Comparison of ENCODE assay signal across 15 cellular contexts in the genomic region with DNA sequence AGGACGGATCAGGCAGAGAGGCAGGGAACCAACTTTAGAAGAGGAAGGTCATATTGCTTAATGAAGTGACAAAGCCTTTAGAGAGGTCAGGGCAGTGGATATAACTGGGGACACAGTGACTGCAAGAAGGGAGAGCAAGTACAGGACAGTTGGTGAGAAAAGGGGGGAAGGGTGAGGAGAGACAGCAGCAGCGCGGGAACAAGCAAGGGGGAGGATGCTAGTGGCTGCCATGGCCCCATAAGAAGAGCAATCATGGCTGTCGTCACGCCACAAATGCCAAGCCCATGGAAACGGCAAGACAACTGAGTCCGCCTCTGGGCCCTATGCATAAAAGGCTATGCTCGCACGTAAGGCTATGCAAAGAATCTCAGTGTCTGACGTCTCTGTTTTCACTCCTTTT. TPM values are rescaled to one million over a fixed set of nuclear protein-coding genes. Genes with fewer than 3 reads are reported as not detected.
A peak's percentile ranks its signal among the peaks of the same experiment; 100 is the strongest.
DNase-seq lines count a peak whose midpoint lies in the region; ATAC-seq, FAIRE-seq and TF ChIP-seq lines count a peak whose summit lies in the region.
"Had no signal": no experiment of that assay in that cellular context is flagged by ENCODE, and none has a peak within 500 bp of the region (broad histone marks: within the 10 kb centered on the region; RNA-seq: fewer than 3 reads in every experiment).

No MANE protein-coding gene starts in this region.

- ATAC-seq in K562: no peak
- ATAC-seq: A549 had no signal

- no peak overlapping the region for H3K27ac ChIP-seq in BLaER1 treated with 17β-estradiol and CSF1 and Interleukin-3, amounts not matched to agents 10 nM and 100 nM
- H3K27ac ChIP-seq in K562 (ENCODE audit: extremely low read depth, low read depth, low read length): no peak overlapping the region
- H3K27ac ChIP-seq in mesendoderm (ENCODE audit: low read depth, low read length): no peak overlapping the region
- no peak overlapping the region for H3K27ac ChIP-seq in sigmoid colon
- H3K27ac ChIP-seq: A549 had no signal

- H2AK5ac ChIP-seq in mesendoderm (ENCODE audit: low read length): no peak overlapping the region

- no peak overlapping the region for H3K56ac ChIP-seq in mesendoderm (ENCODE audit: low read length)

- no peaks in the 10 kb centered on the region for H3K9me1 ChIP-seq in K562 (ENCODE audit: control insufficient read depth, insufficient read depth, low read length)

- no peak overlapping the region for H3K23ac ChIP-seq in mesendoderm (ENCODE audit: low read length)

- no peak overlapping the region for H2AFZ ChIP-seq in K562 (ENCODE audit: low read depth, low read length)

- BruUV-seq in K562 (replicated peaks; lab: Mats Ljungman, UMichigan): no TSS peak

- POLR2A ChIA-PET in K562 (lab: Yijun Ruan, JAX): interaction anchor here (0.6 to 5.3 kb wide), 4 partner anchors 8 to 273 kb away, joined by 3 to 32 read pairs (median 4); partner anchors contain the start of gene AP4M1

- CTCF ChIA-PET in K562 (lab: Yijun Ruan, JAX; ENCODE audit: low intra/inter-chr PET ratio): no interaction called here

- no peak overlapping the region for H2BK120ac ChIP-seq in mesendoderm (ENCODE audit: low read depth, low read length)

- no peak overlapping the region for H2BK15ac ChIP-seq in mesendoderm (replicated peaks; ENCODE audit: low read depth)

- no peak for TF ChIP-seq RAD21 in K562 (CRISPR knock-in tag; conservative IDR thresholded peaks at IDR 0.05 in 1 of 2, IDR thresholded peaks at IDR 0.05 in 1 of 2)

- TF ChIP-seq EP300 in K562 (IDR thresholded peaks at IDR 0.05; ENCODE audit: low read length): no peak
- TF ChIP-seq EP300 in sigmoid colon (IDR thresholded peaks at IDR 0.05): no peak

- no peak overlapping the region for H3K18ac ChIP-seq in mesendoderm (ENCODE audit: low read length)

- FAIRE-seq in K562 (lab: Jason Lieb, UNC): no peak
- FAIRE-seq: A549, GM19239, HTR-8/SVneo had no signal

- no peak overlapping the region for H3K4me2 ChIP-seq in BLaER1 treated with 17β-estradiol and CSF1 and Interleukin-3, amounts not matched to agents 10 nM and 100 nM
- H3K4me2 ChIP-seq in K562 (ENCODE audit: insufficient read depth, low read length): no peak overlapping the region
- H3K4me2 ChIP-seq in mesendoderm (ENCODE audit: low read length): no peak overlapping the region
- H3K4me2 ChIP-seq: A549 had no signal

- WGBS in K562 (ENCODE audit: insufficient coverage, low coverage, missing lambda C conversion rate): over 99% methylated on average over 10 of the region's 10 CpGs
- no CpG with 5 or more reads among the region's 10 CpGs for WGBS in mesendoderm (ENCODE audit: extremely low coverage, insufficient coverage, low lambda C conversion rate)
- WGBS in sigmoid colon, 2 donors: 97 to 98% methylated on average over 10 of the region's 10 CpGs

- TF ChIP-seq POLR2A in K562 (conservative IDR thresholded peaks at IDR 0.05) (no peak), sigmoid colon (IDR thresholded peaks at IDR 0.05) (no peak)

- peak overlapping the region; percentile 5 to 54 (median 44); a peak in 16 of 20 replicates for H3K4me3 ChIP-seq in BLaER1 treated with 17β-estradiol and CSF1 and Interleukin-3, amounts not matched to agents 10 nM and 100 nM
- H3K4me3 ChIP-seq in K562 (no peak overlapping the region), mesendoderm (ENCODE audit: low read length) (peak overlapping the region; percentile 2), sigmoid colon (no peak overlapping the region)
- H3K4me3 ChIP-seq: A549 had no signal

- H2BK5ac ChIP-seq in mesendoderm (ENCODE audit: low read length): no peak overlapping the region

- no peak overlapping the region for H3K9ac ChIP-seq in BLaER1 treated with 17β-estradiol and CSF1 and Interleukin-3, amounts not matched to agents 10 nM and 100 nM
- H3K9ac ChIP-seq in K562 (ENCODE audit: insufficient read depth in 1 of 2, low read depth in 2 of 2, low read length in 2 of 2) (no peak overlapping the region), mesendoderm (ENCODE audit: low read length) (no peak overlapping the region)

- intact Hi-C loops in K562 (cut with micrococcal nuclease): no loop called here
- intact Hi-C loops in sigmoid colon (cut with DNase I): no loop called here

- H3K4me1 ChIP-seq in BLaER1 treated with 17β-estradiol and CSF1 and Interleukin-3, amounts not matched to agents 10 nM and 100 nM: no peaks in the 10 kb centered on the region
- no peaks in the 10 kb centered on the region for H3K4me1 ChIP-seq in K562 (replicated peaks in 1 of 2; ENCODE audit: control insufficient read depth in 2 of 2, insufficient read depth in 2 of 2, low read length in 2 of 2)
- H3K4me1 ChIP-seq in mesendoderm (ENCODE audit: control insufficient read depth, low read depth, low read length): no peaks in the 10 kb centered on the region
- H3K4me1 ChIP-seq in sigmoid colon: no peaks in the 10 kb centered on the region
- H3K4me1 ChIP-seq: A549 had no signal

- peaks cover 0 to 24% (median 7%) of the 10 kb centered on the region in 11 experiments; a peak in 9 of 22 replicates for H4K20me1 ChIP-seq in BLaER1 treated with 17β-estradiol and CSF1 and Interleukin-3, amounts not matched to agents 10 nM and 100 nM
- no peaks in the 10 kb centered on the region for H4K20me1 ChIP-seq in K562 (replicated peaks; ENCODE audit: control insufficient read depth, insufficient read depth, low read length)

- H3K79me2 ChIP-seq in K562 (ENCODE audit: control insufficient read depth, insufficient read depth, low read length) (peaks cover 10% of the 10 kb centered on the region), mesendoderm (ENCODE audit: control insufficient read depth, insufficient read depth, low read length) (peaks cover 5% of the 10 kb centered on the region)

- H3K4ac ChIP-seq in mesendoderm (ENCODE audit: low read depth, low read length): no peak overlapping the region

- H3K79me1 ChIP-seq in mesendoderm (ENCODE audit: low read length): peaks cover 11% of the 10 kb centered on the region

- no peak for DNase-seq in K562 (ENCODE audit: extremely low read depth in 1 of 4, low spot score in 3 of 4)
- DNase-seq in mesendoderm: no peak
- peak; percentile 30 for DNase-seq in sigmoid colon
- no peak for DNase-seq in stimulated activated CD4-positive, alpha-beta T cell treated with anti-CD3 and anti-CD28 coated beads, Interleukin-4, amount 100 ng/mL, for 24 hours
- DNase-seq in dermis blood vessel endothelial cell: no peak
- no peak for DNase-seq in stimulated activated CD8-positive, alpha-beta memory T cell treated with anti-CD3 and anti-CD28 coated beads, Interleukin-4, amount 100 ng/mL, for 48 hours
- DNase-seq: CD4-positive, CD25-positive, alpha-beta regulatory T cell; DMS53; GF-D8; HCEC 1CT; HFFc6 had no signal

- peaks cover 0 to 10% (median 0%) of the 10 kb centered on the region in 11 experiments; a peak in 5 of 22 replicates for H3K27me3 ChIP-seq in BLaER1 treated with 17β-estradiol and CSF1 and Interleukin-3, amounts not matched to agents 10 nM and 100 nM
- H3K27me3 ChIP-seq in K562 (ENCODE audit: control insufficient read depth in 2 of 2, insufficient read depth in 2 of 2, low read length in 2 of 2) (no peaks in the 10 kb centered on the region), mesendoderm (ENCODE audit: insufficient read depth, low read length, poor library complexity) (no peaks in the 10 kb centered on the region), sigmoid colon (no peaks in the 10 kb centered on the region)

- TF ChIP-seq CTCF in K562 (IDR thresholded peaks at IDR 0.05 in 2 of 3, conservative IDR thresholded peaks at IDR 0.05 in 1 of 3; ENCODE audit: insufficient read depth in 2 of 3, low read depth in 1 of 3, low read length in 3 of 3) (no peak), sigmoid colon (IDR thresholded peaks at IDR 0.05) (no peak)

- H4K8ac ChIP-seq in mesendoderm (ENCODE audit: low read depth, low read length): no peak overlapping the region

- H3K36me3 ChIP-seq in BLaER1 treated with 17β-estradiol and CSF1 and Interleukin-3, amounts not matched to agents 10 nM and 100 nM: peaks cover 92 to 100% (median 100%) of the 10 kb centered on the region in 11 experiments
- H3K36me3 ChIP-seq in K562 (ENCODE audit: control insufficient read depth, insufficient read depth, low read length) (peaks cover 84% of the 10 kb centered on the region), mesendoderm (ENCODE audit: control insufficient read depth, insufficient read depth, low read length) (peaks cover 50% of the 10 kb centered on the region), sigmoid colon (peaks cover 67 to 89% (median 71%) of the 10 kb centered on the region in 4 donors)

- no peak overlapping the region for H4K5ac ChIP-seq in mesendoderm (ENCODE audit: low read length)

- in situ Hi-C loops in K562 (cut with MboI): no loop called here

- peaks cover 83 to 90% (median 86%) of the 10 kb centered on the region in 11 experiments for H3K9me3 ChIP-seq in BLaER1 treated with 17β-estradiol and CSF1 and Interleukin-3, amounts not matched to agents 10 nM and 100 nM (replicated peaks in 1 of 11)
- H3K9me3 ChIP-seq in K562 (replicated peaks; ENCODE audit: control insufficient read depth, insufficient read depth, low read depth, low read length) (peaks cover 56% of the 10 kb centered on the region), sigmoid colon (peaks cover 4 to 22% (median 12%) of the 10 kb centered on the region in 4 donors)

RNA-seq across cellular contexts. Expression of gene ZNF3, which starts 9.1 kb away (rescaled TPM):
- 153 and 214 TPM in 2 replicates for total RNA-seq in K562 (2011; cell fraction: chromatin; rRNA removed; ENCODE audit: low replicate concordance)
- total RNA-seq in K562 (2011; cell fraction: nucleolus; rRNA removed): 103 and 125 TPM in 2 replicates
- total RNA-seq in K562 (2011; cell fraction: nucleoplasm; rRNA removed): 119 and 140 TPM in 2 replicates
- total RNA-seq in K562 (2014; rRNA removed) (33.6 and 35.6 TPM in 2 replicates), K562 (2014; rRNA removed; fragmentation: Illumina TruSeq; extraction: Trizol) (55.6 and 64.4 TPM in 2 replicates), K562 (2015; rRNA removed; fragmentation: Illumina TruSeq; extraction: Trizol) (61.6 and 64.9 TPM in 2 replicates), K562 (2021) (46.7 and 48.5 TPM in 2 replicates), sigmoid colon (10 to 100 TPM; 17.9 to 28.0 (median 22.6) TPM), dermis blood vessel endothelial cell (34.8 and 37.1 TPM in 2 replicates)
- polyA plus RNA-seq in K562 (2011; rRNA removed) (44.8 and 52.3 TPM in 2 replicates), K562 (2014; fragmentation: Illumina TruSeq; extraction: Trizol) (58.4 and 58.7 TPM in 2 replicates), K562 (2014; fragmentation: Nextera tagmentation; extraction: Ambion mirVana) (10 to 100 TPM; 30.0 to 51.5 TPM), K562 (2014; rRNA removed) (39.6 and 45.8 TPM in 2 replicates), sigmoid colon (10 to 100 TPM; 17.1 to 19.2 (median 18.8) TPM)
- 20.8 and 27.2 TPM in 2 replicates for polyA plus RNA-seq in K562 (2011; cell fraction: cytosol; rRNA removed)
- 85.4 and 103 TPM in 2 replicates for polyA plus RNA-seq in K562 (2011; cell fraction: nucleus; rRNA removed)
- 30.1 and 31.6 TPM in 2 replicates for polyA plus RNA-seq in K562 (2012)
- 55.6 and 57.4 TPM in 2 replicates for polyA minus RNA-seq in K562 (2011; rRNA and poly(A)+ RNA removed)
- 10.5 and 15.3 TPM in 2 replicates for polyA minus RNA-seq in K562 (2011; cell fraction: cytosol; rRNA and poly(A)+ RNA removed)
- polyA minus RNA-seq in K562 (2011; cell fraction: nucleus; rRNA and poly(A)+ RNA removed): 33.7 and 50.5 TPM in 2 replicates
- polyA plus RNA-seq in mesendoderm (2013, experiment 1 of 2): 43.9 TPM
- polyA plus RNA-seq in mesendoderm (2013, experiment 2 of 2): 44.9 TPM

RNA-seq across cellular contexts. Expression of gene COPS6, which starts 16.3 kb away (rescaled TPM):
- total RNA-seq in K562 (2011; cell fraction: chromatin; rRNA removed; ENCODE audit: low replicate concordance): 151 and 243 TPM in 2 replicates
- total RNA-seq in K562 (2011; cell fraction: nucleolus; rRNA removed): 132 and 134 TPM in 2 replicates
- 123 and 134 TPM in 2 replicates for total RNA-seq in K562 (2011; cell fraction: nucleoplasm; rRNA removed)
- 102 and 119 TPM in 2 replicates for total RNA-seq in K562 (2014; rRNA removed)
- 56.4 and 64.2 TPM in 2 replicates for total RNA-seq in K562 (2014; rRNA removed; fragmentation: Illumina TruSeq; extraction: Trizol)
- total RNA-seq in K562 (2015; rRNA removed; fragmentation: Illumina TruSeq; extraction: Trizol): 60.1 and 63.0 TPM in 2 replicates
- total RNA-seq in K562 (2021): 168 TPM in 2 replicates
- 142 and 202 TPM in 2 replicates for polyA plus RNA-seq in K562 (2011; rRNA removed)
- polyA plus RNA-seq in K562 (2011; cell fraction: cytosol; rRNA removed): 161 and 249 TPM in 2 replicates
- 125 and 159 TPM in 2 replicates for polyA plus RNA-seq in K562 (2011; cell fraction: nucleus; rRNA removed)
- 160 and 243 TPM in 2 replicates for polyA plus RNA-seq in K562 (2012)
- polyA plus RNA-seq in K562 (2014; fragmentation: Illumina TruSeq; extraction: Trizol): 176 and 194 TPM in 2 replicates
- polyA plus RNA-seq in K562 (2014; fragmentation: Nextera tagmentation; extraction: Ambion mirVana): 100 to 1,000 TPM; 160 to 331 TPM
- 212 and 232 TPM in 2 replicates for polyA plus RNA-seq in K562 (2014; rRNA removed)
- 82.3 and 172 TPM in 2 replicates for polyA minus RNA-seq in K562 (2011; rRNA and poly(A)+ RNA removed)
- 57.4 and 102 TPM in 2 replicates for polyA minus RNA-seq in K562 (2011; cell fraction: cytosol; rRNA and poly(A)+ RNA removed)
- 37.4 and 39.0 TPM in 2 replicates for polyA minus RNA-seq in K562 (2011; cell fraction: nucleus; rRNA and poly(A)+ RNA removed)
- 93.1 TPM for polyA plus RNA-seq in mesendoderm (2013, experiment 1 of 2)
- polyA plus RNA-seq in mesendoderm (2013, experiment 2 of 2): 96.4 TPM
- total RNA-seq in sigmoid colon: 10 to 100 TPM; 58.4 to 87.4 (median 68.4) TPM
- polyA plus RNA-seq in sigmoid colon: 10 to 100 TPM; 80.2 to 91.3 (median 87.1) TPM
- 59.1 and 99.7 TPM in 2 replicates for total RNA-seq in dermis blood vessel endothelial cell

RNA-seq across cellular contexts. Expression of gene ZSCAN21, which starts 22.9 kb away (rescaled TPM):
- total RNA-seq in K562 (2011; cell fraction: chromatin; rRNA removed; ENCODE audit: low replicate concordance): 19.2 and 21.8 TPM in 2 replicates
- total RNA-seq in K562 (2011; cell fraction: nucleolus; rRNA removed): 12.0 and 13.5 TPM in 2 replicates
- 9.1 and 13.6 TPM in 2 replicates for total RNA-seq in K562 (2011; cell fraction: nucleoplasm; rRNA removed)
- 13.8 and 14.0 TPM in 2 replicates for total RNA-seq in K562 (2014; rRNA removed)
- total RNA-seq in K562 (2014; rRNA removed; fragmentation: Illumina TruSeq; extraction: Trizol): 13.2 and 14.1 TPM in 2 replicates
- 11.6 and 12.2 TPM in 2 replicates for total RNA-seq in K562 (2015; rRNA removed; fragmentation: Illumina TruSeq; extraction: Trizol)
- 12.7 and 13.8 TPM in 2 replicates for total RNA-seq in K562 (2021)
- 9.5 and 13.4 TPM in 2 replicates for polyA plus RNA-seq in K562 (2011; rRNA removed)
- 6.7 and 9.5 TPM in 2 replicates for polyA plus RNA-seq in K562 (2011; cell fraction: cytosol; rRNA removed)
- polyA plus RNA-seq in K562 (2011; cell fraction: nucleus; rRNA removed): 7.4 and 7.8 TPM in 2 replicates
- 7.7 and 8.5 TPM in 2 replicates for polyA plus RNA-seq in K562 (2012)
- 13.5 and 15.5 TPM in 2 replicates for polyA plus RNA-seq in K562 (2014; fragmentation: Illumina TruSeq; extraction: Trizol)
- polyA plus RNA-seq in K562 (2014; fragmentation: Nextera tagmentation; extraction: Ambion mirVana): 1 to 10 TPM; 5.9 to 6.9 TPM
- 11.6 and 11.8 TPM in 2 replicates for polyA plus RNA-seq in K562 (2014; rRNA removed)
- 8.2 and 9.7 TPM in 2 replicates for polyA minus RNA-seq in K562 (2011; rRNA and poly(A)+ RNA removed)
- 3.5 and 5.0 TPM in 2 replicates for polyA minus RNA-seq in K562 (2011; cell fraction: cytosol; rRNA and poly(A)+ RNA removed)
- polyA minus RNA-seq in K562 (2011; cell fraction: nucleus; rRNA and poly(A)+ RNA removed): 2.6 and 3.2 TPM in 2 replicates
- 16.9 TPM for polyA plus RNA-seq in mesendoderm (2013, experiment 1 of 2)
- polyA plus RNA-seq in mesendoderm (2013, experiment 2 of 2): 16.5 TPM
- total RNA-seq in sigmoid colon: 10 to 100 TPM; 14.7 to 21.8 (median 17.4) TPM
- 1 to 10 TPM; 4.2 to 4.3 (median 4.2) TPM for polyA plus RNA-seq in sigmoid colon
- 9.9 and 11.2 TPM in 2 replicates for total RNA-seq in dermis blood vessel endothelial cell

RNA-seq across cellular contexts. Expression of gene MCM7, which starts 28.7 kb away (rescaled TPM):
- 414 and 758 TPM in 2 replicates for total RNA-seq in K562 (2011; cell fraction: chromatin; rRNA removed; ENCODE audit: low replicate concordance)
- total RNA-seq in K562 (2011; cell fraction: nucleolus; rRNA removed): 463 and 497 TPM in 2 replicates
- total RNA-seq in K562 (2011; cell fraction: nucleoplasm; rRNA removed): 263 and 349 TPM in 2 replicates
- total RNA-seq in K562 (2014; rRNA removed) (560 and 610 TPM in 2 replicates), K562 (2014; rRNA removed; fragmentation: Illumina TruSeq; extraction: Trizol) (303 and 336 TPM in 2 replicates), K562 (2015; rRNA removed; fragmentation: Illumina TruSeq; extraction: Trizol) (408 and 410 TPM in 2 replicates), K562 (2021) (588 and 616 TPM in 2 replicates), sigmoid colon (10 to 100 TPM; 30.7 to 43.6 (median 37.4) TPM), dermis blood vessel endothelial cell (63.3 and 138 TPM in 2 replicates)
- polyA plus RNA-seq in K562 (2011; rRNA removed) (304 and 329 TPM in 2 replicates), K562 (2014; fragmentation: Illumina TruSeq; extraction: Trizol) (437 and 491 TPM in 2 replicates), K562 (2014; fragmentation: Nextera tagmentation; extraction: Ambion mirVana) (100 to 1,000 TPM; 407 to 856 TPM), K562 (2014; rRNA removed) (488 and 513 TPM in 2 replicates), sigmoid colon (10 to 100 TPM; 29.6 to 99.3 (median 32.4) TPM)
- 333 and 730 TPM in 2 replicates for polyA plus RNA-seq in K562 (2011; cell fraction: cytosol; rRNA removed)
- polyA plus RNA-seq in K562 (2011; cell fraction: nucleus; rRNA removed): 657 and 888 TPM in 2 replicates
- 488 and 498 TPM in 2 replicates for polyA plus RNA-seq in K562 (2012)
- 295 and 393 TPM in 2 replicates for polyA minus RNA-seq in K562 (2011; rRNA and poly(A)+ RNA removed)
- 320 and 399 TPM in 2 replicates for polyA minus RNA-seq in K562 (2011; cell fraction: cytosol; rRNA and poly(A)+ RNA removed)
- 299 and 305 TPM in 2 replicates for polyA minus RNA-seq in K562 (2011; cell fraction: nucleus; rRNA and poly(A)+ RNA removed)
- polyA plus RNA-seq in mesendoderm (2013, experiment 1 of 2): 274 TPM
- polyA plus RNA-seq in mesendoderm (2013, experiment 2 of 2): 279 TPM

RNA-seq across cellular contexts. Expression of gene AP4M1, which starts 29.0 kb away (rescaled TPM):
- 35.5 and 59.8 TPM in 2 replicates for total RNA-seq in K562 (2011; cell fraction: chromatin; rRNA removed; ENCODE audit: low replicate concordance)
- 50.4 and 51.6 TPM in 2 replicates for total RNA-seq in K562 (2011; cell fraction: nucleolus; rRNA removed)
- 26.7 and 40.9 TPM in 2 replicates for total RNA-seq in K562 (2011; cell fraction: nucleoplasm; rRNA removed)
- 17.4 and 30.9 TPM in 2 replicates for total RNA-seq in K562 (2014; rRNA removed)
- total RNA-seq in K562 (2014; rRNA removed; fragmentation: Illumina TruSeq; extraction: Trizol): 11.0 and 12.2 TPM in 2 replicates
- total RNA-seq in K562 (2015; rRNA removed; fragmentation: Illumina TruSeq; extraction: Trizol): 11.9 and 13.5 TPM in 2 replicates
- total RNA-seq in K562 (2021): 21.8 and 25.2 TPM in 2 replicates
- polyA plus RNA-seq in K562 (2011; rRNA removed): 12.7 and 14.1 TPM in 2 replicates
- 14.1 and 21.2 TPM in 2 replicates for polyA plus RNA-seq in K562 (2011; cell fraction: cytosol; rRNA removed)
- 41.5 and 49.3 TPM in 2 replicates for polyA plus RNA-seq in K562 (2011; cell fraction: nucleus; rRNA removed)
- 15.8 and 27.8 TPM in 2 replicates for polyA plus RNA-seq in K562 (2012)
- 16.4 and 18.0 TPM in 2 replicates for polyA plus RNA-seq in K562 (2014; fragmentation: Illumina TruSeq; extraction: Trizol)
- polyA plus RNA-seq in K562 (2014; fragmentation: Nextera tagmentation; extraction: Ambion mirVana): 1 to 10 TPM; 1.3 to 3.6 TPM
- polyA plus RNA-seq in K562 (2014; rRNA removed): 15.6 and 19.6 TPM in 2 replicates
- 10.9 and 15.8 TPM in 2 replicates for polyA minus RNA-seq in K562 (2011; rRNA and poly(A)+ RNA removed)
- polyA minus RNA-seq in K562 (2011; cell fraction: cytosol; rRNA and poly(A)+ RNA removed): 9.1 and 11.9 TPM in 2 replicates
- 12.1 and 17.2 TPM in 2 replicates for polyA minus RNA-seq in K562 (2011; cell fraction: nucleus; rRNA and poly(A)+ RNA removed)
- polyA plus RNA-seq in mesendoderm (2013, experiment 1 of 2): 12.2 TPM
- polyA plus RNA-seq in mesendoderm (2013, experiment 2 of 2): 11.9 TPM
- 10 to 100 TPM; 18.1 to 26.6 (median 20.8) TPM for total RNA-seq in sigmoid colon
- 10 to 100 TPM; 14.6 to 17.3 (median 16.2) TPM for polyA plus RNA-seq in sigmoid colon
- total RNA-seq in dermis blood vessel endothelial cell: 16.8 and 24.3 TPM in 2 replicates

Comparison
In these comparisons a context has a peak if more than half of its experiments do, and no peak if none do; other contexts are left out.
1. H3K4me3 ChIP-seq: peak in BLaER1 treated with 17β-estradiol and CSF1 and Interleukin-3, amounts not matched to agents 10 nM and 100 nM (10 of 10) and mesendoderm (single experiment); none in K562 (single experiment) and sigmoid colon (0 of 4).